ENCODE assay signal across 20 cellular contexts in the genomic region with DNA sequence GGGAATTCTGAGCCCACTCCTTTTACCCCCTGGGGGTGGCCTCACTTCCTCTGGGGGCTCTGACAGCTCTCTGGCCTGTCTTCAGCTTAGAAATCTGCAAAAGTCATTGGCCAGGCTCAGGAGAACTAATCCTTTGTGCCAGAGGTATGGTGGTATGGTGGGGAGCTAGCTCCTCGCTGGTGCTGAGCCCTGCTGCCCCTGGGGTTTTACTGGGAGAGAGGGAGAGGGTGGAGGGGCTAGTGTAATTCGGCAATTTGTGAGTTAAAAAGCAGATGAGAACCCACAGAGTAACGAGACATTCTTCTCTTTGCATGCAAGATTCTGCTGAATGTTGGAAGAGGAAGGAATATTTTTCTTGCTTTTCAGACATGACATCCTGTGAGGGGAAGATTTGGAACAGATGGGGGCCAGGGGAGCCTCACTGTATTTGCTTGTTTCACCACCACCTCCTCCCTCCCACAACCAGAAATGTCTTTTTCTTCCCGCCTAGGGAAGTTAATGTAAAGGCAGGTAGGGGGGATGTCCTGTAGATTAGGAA.
DNase-seq lines count a peak whose midpoint lies in the region; ATAC-seq and TF ChIP-seq lines count a peak whose summit lies in the region.
"Had no signal": no experiment of that assay in that cellular context is flagged by ENCODE, and none has a peak within 500 bp of the region (broad histone marks: within the 10 kb centered on the region; RNA-seq: fewer than 3 reads in every experiment).

No MANE protein-coding gene starts in this region.

- H4K91ac ChIP-seq in neuronal stem cell (ENCODE audit: low read depth, low read length, poor library complexity), result no peak overlapping the region

- H2BK15ac ChIP-seq in neuronal stem cell (ENCODE audit: low read length), result no peak overlapping the region

- H3K18ac ChIP-seq in neuronal stem cell (ENCODE audit: low read length), result peak overlapping the region; percentile 22

- TF ChIP-seq CTCF in AG10803 (conservative IDR thresholded peaks at IDR 0.05; ENCODE audit: low read length), result no peak
- no peak for TF ChIP-seq CTCF in PC-3 (conservative IDR thresholded peaks at IDR 0.05; ENCODE audit: low read depth, low read length)
- TF ChIP-seq CTCF in fibroblast of the aortic adventitia (IDR thresholded peaks at IDR 0.05; ENCODE audit: insufficient read depth, low read length), result no peak

- peaks cover 24% of the 10 kb centered on the region for H3K4me1 ChIP-seq in PC-3 (ENCODE audit: insufficient read depth, low read length)
- peaks cover 27 to 29% of the 10 kb centered on the region in 2 donors for H3K4me1 ChIP-seq in neuronal stem cell (ENCODE audit: control insufficient read depth in 2 of 2, insufficient read depth in 1 of 2, low read depth in 1 of 2, low read length in 2 of 2)
- H3K4me1 ChIP-seq: pancreas had no signal

- H2AFZ ChIP-seq in PC-3 (ENCODE audit: low read length) (no peak overlapping the region), neuronal stem cell (ENCODE audit: low read length) (peak overlapping the region; percentile 93)

- H3K4me3 ChIP-seq in AG10803 (ENCODE audit: low read length) (no peak overlapping the region), PC-3 (ENCODE audit: low read length) (no peak overlapping the region), fibroblast of the aortic adventitia (ENCODE audit: low read depth, low read length) (no peak overlapping the region), neuronal stem cell (ENCODE audit: low read length in 2 of 2) (peak overlapping the region in 1 of 2 donors; percentile 5)
- H3K4me3 ChIP-seq: cardiac muscle cell, mucosa of descending colon, pancreas had no signal

- H3K27me3 ChIP-seq in PC-3 (ENCODE audit: low read length), result no peaks in the 10 kb centered on the region
- no peaks in the 10 kb centered on the region for H3K27me3 ChIP-seq in neuronal stem cell (ENCODE audit: control insufficient read depth in 3 of 3, insufficient read depth in 3 of 3, low read depth in 1 of 3, low read length in 3 of 3)
- H3K27me3 ChIP-seq: cardiac muscle cell, pancreas had no signal

- no peak overlapping the region for H3K14ac ChIP-seq in neuronal stem cell (ENCODE audit: low read length)

- intact Hi-C loops in PC-3 (cut with micrococcal nuclease), result no loop called here

- H3K36me3 ChIP-seq in PC-3 (ENCODE audit: low read depth, low read length) (no peaks in the 10 kb centered on the region), neuronal stem cell (replicated peaks in 1 of 2; ENCODE audit: control insufficient read depth in 2 of 2, insufficient read depth in 2 of 2, low read length in 2 of 2) (no peaks in the 10 kb centered on the region)
- H3K36me3 ChIP-seq: cardiac muscle cell, pancreas had no signal

- no peaks in the 10 kb centered on the region for H4K20me1 ChIP-seq in PC-3 (ENCODE audit: low read length)

- no CpG with 5 or more reads among the region's 4 CpGs for WGBS in neuronal stem cell (ENCODE audit: extremely low coverage in 2 of 2, insufficient read length in 2 of 2, insufficient replicate concordance in 1 of 2), 2 donors

- POLR2A ChIA-PET in PC-3 (lab: Charles Lee; ENCODE audit: unreplicated experiment), result no interaction called here

- H3K9me3 ChIP-seq in PC-3 (ENCODE audit: low read length) (no peaks in the 10 kb centered on the region), neuronal stem cell (replicated peaks in 1 of 2; ENCODE audit: control insufficient read depth in 2 of 2, insufficient read depth in 1 of 2, low read depth in 1 of 2, low read length in 2 of 2) (no peaks in the 10 kb centered on the region)
- H3K9me3 ChIP-seq: mucosa of descending colon, pancreas had no signal

- H2BK5ac ChIP-seq in neuronal stem cell (ENCODE audit: low read length), result no peak overlapping the region

- no peak overlapping the region for H2BK12ac ChIP-seq in neuronal stem cell (ENCODE audit: low read length)

- no peak overlapping the region for H2AK5ac ChIP-seq in neuronal stem cell (ENCODE audit: low read depth, low read length)

- H3K23ac ChIP-seq in neuronal stem cell (ENCODE audit: low read depth, low read length, poor library complexity), result no peak overlapping the region

- no peak for ATAC-seq in PC-3
- no peak for ATAC-seq in HG03432 (IDR thresholded peaks at IDR 0.05; ENCODE audit: unreplicated experiment)
- ATAC-seq in GM21619 (IDR thresholded peaks at IDR 0.05; ENCODE audit: unreplicated experiment), result no peak
- no peak for ATAC-seq in HG02885 (IDR thresholded peaks at IDR 0.05; ENCODE audit: poor library complexity, unreplicated experiment)
- ATAC-seq: stimulated activated naive CD8-positive, alpha-beta T cell treated with anti-CD3 and anti-CD28 coated beads, Interleukin-15, Interleukin-2, amounts not matched to agents 100 U/mL and 50 U/mL, for 24 hours had no signal

- H3K27ac ChIP-seq in PC-3 (ENCODE audit: low read length), result 0 out of 2 replicates have a peak overlapping the region, but pooled peaks have one; percentile 74
- H3K27ac ChIP-seq in neuronal stem cell (replicated peaks; ENCODE audit: low read length), result no peak overlapping the region
- H3K27ac ChIP-seq: cardiac muscle cell, pancreas had no signal

- DNase-seq in AG10803 (ENCODE audit: low read depth) (peak; percentile 62), PC-3 (no peak), fibroblast of the aortic adventitia (ENCODE audit: low read depth) (peak; percentile 17), neuronal stem cell (ENCODE audit: low spot score) (no peak), NCI-H748 treated with DMSO at 0.1 percent for 48 hours (lab: John Stamatoyannopoulos, UW) (no peak)
- DNase-seq: activated CD4-positive, alpha-beta T cell treated with anti-CD3 and anti-CD28 coated beads for 48 hours; AML-193; DMS 273 treated with DMSO at 0.1 percent for 48 hours; Karpas-422; NCI-H1436; NCI-H2227 treated with DMSO at 0.1 percent for 48 hours; pancreas; SHP77 treated with DMSO at 0.1 percent for 48 hours; stimulated activated naive CD8-positive, alpha-beta T cell treated with anti-CD3 and anti-CD28 coated beads, Interleukin-15, Interleukin-2, amounts not matched to agents 100 U/mL and 50 U/mL, for 24 hours; T1000 had no signal

- H3K79me2 ChIP-seq in PC-3 (ENCODE audit: low read length), result no peaks in the 10 kb centered on the region

- H3K79me1 ChIP-seq in neuronal stem cell (ENCODE audit: low read depth, low read length), result no peaks in the 10 kb centered on the region

- no peak overlapping the region for H4K8ac ChIP-seq in neuronal stem cell (ENCODE audit: low read depth, low read length)

- H3K4ac ChIP-seq in neuronal stem cell (ENCODE audit: low read length), result no peak overlapping the region

- H3K4me2 ChIP-seq in PC-3 (ENCODE audit: low read length) (no peak overlapping the region), neuronal stem cell (ENCODE audit: insufficient read depth, low read length, poor library complexity, severe bottlenecking) (no peak overlapping the region)

- H3K9ac ChIP-seq in PC-3 (ENCODE audit: low read length), result no peak overlapping the region
- no peak overlapping the region for H3K9ac ChIP-seq in neuronal stem cell (ENCODE audit: low read depth, low read length, poor library complexity)

- no TSS peak for BruUV-seq in PC-3 (replicated peaks; lab: Mats Ljungman, UMichigan)

- CTCF ChIA-PET in PC-3 (lab: Charles Lee), result no interaction called here

- H2BK120ac ChIP-seq in neuronal stem cell (ENCODE audit: low read depth, low read length), result no peak overlapping the region

- no peaks in the 10 kb centered on the region for H3F3A ChIP-seq in PC-3 (ENCODE audit: low read length, unreplicated experiment)

- H3K9me2 ChIP-seq in PC-3 (replicated peaks; ENCODE audit: low read length), result no peaks in the 10 kb centered on the region

Comparison
In these comparisons a context has a peak if more than half of its experiments do, and no peak if none do; other contexts are left out.
1. DNase-seq: peak in AG10803 (single experiment) and fibroblast of the aortic adventitia (single experiment); none in PC-3 (single experiment), neuronal stem cell (single experiment) and NCI-H748 treated with DMSO at 0.1 percent for 48 hours (single experiment).